In genomic region chr5:62568800-62569432, GRCh38 we compare ENCODE assay signal across 15 cellular contexts. TPM values are rescaled to one million over a fixed set of nuclear protein-coding genes. Genes with fewer than 3 reads are reported as not detected.
DNase-seq lines count a peak whose midpoint lies in the region; ATAC-seq and TF ChIP-seq lines count a peak whose summit lies in the region.
"Had no signal": no experiment of that assay in that cellular context is flagged by ENCODE, and none has a peak within 500 bp of the region (broad histone marks: within the 10 kb centered on the region; RNA-seq: fewer than 3 reads in every experiment).

No MANE protein-coding gene starts in this region.

- no peaks in the 10 kb centered on the region for H3K27me3 Mint-ChIP-seq in stimulated activated naive CD8-positive, alpha-beta T cell treated with anti-CD3 and anti-CD28 coated beads, Interleukin-15, Interleukin-2, amounts not matched to agents 100 ng/mL and 50 ng/mL, for 24 hours
- no peaks in the 10 kb centered on the region for H3K27me3 Mint-ChIP-seq in stimulated activated naive CD8-positive, alpha-beta T cell treated with anti-CD3 and anti-CD28 coated beads, Interleukin-15, amount 100 ng/mL, for 72 hours
- no peaks in the 10 kb centered on the region for H3K27me3 Mint-ChIP-seq in activated T-helper 17 cell treated with anti-CD3 and anti-CD28 coated beads, Interleukin-2, amount 50 U/mL, for 72 hours
- H3K27me3 Mint-ChIP-seq: CD4-positive, CD25-positive, alpha-beta regulatory T cell had no signal

- no peak for ATAC-seq in stimulated activated naive CD8-positive, alpha-beta T cell treated with anti-CD3 and anti-CD28 coated beads, Interleukin-15, amount 100 ng/mL, for 72 hours
- ATAC-seq in activated T-helper 17 cell treated with anti-CD3 and anti-CD28 coated beads, Interleukin-2, amount 50 U/mL, for 72 hours (replicated peaks) = no peak
- no peak for ATAC-seq in stimulated activated effector memory CD8-positive, alpha-beta T cell treated with anti-CD3 and anti-CD28 coated beads, Interleukin-12 subunit alpha, Interleukin-12 subunit beta, amount 100 ng/mL, for 72 hours
- no peak for ATAC-seq in mucosa of descending colon
- no peak for ATAC-seq in body of pancreas

- H3K4me1 Mint-ChIP-seq in stimulated activated naive CD8-positive, alpha-beta T cell treated with anti-CD3 and anti-CD28 coated beads, Interleukin-15, Interleukin-2, amounts not matched to agents 100 ng/mL and 50 ng/mL, for 24 hours (ENCODE audit: low read depth) = peaks cover 15% of the 10 kb centered on the region
- H3K4me1 Mint-ChIP-seq in stimulated activated naive CD8-positive, alpha-beta T cell treated with anti-CD3 and anti-CD28 coated beads, Interleukin-15, amount 100 ng/mL, for 72 hours = peaks cover 16% of the 10 kb centered on the region
- H3K4me1 Mint-ChIP-seq in activated T-helper 17 cell treated with anti-CD3 and anti-CD28 coated beads, Interleukin-2, amount 50 U/mL, for 72 hours = peaks cover 5% of the 10 kb centered on the region
- H3K4me1 Mint-ChIP-seq in stimulated activated effector memory CD8-positive, alpha-beta T cell treated with anti-CD3 and anti-CD28 coated beads, Interleukin-12 subunit alpha, Interleukin-12 subunit beta, amount 100 ng/mL, for 72 hours = peaks cover 8% of the 10 kb centered on the region

- H3K9me3 Mint-ChIP-seq in stimulated activated naive CD8-positive, alpha-beta T cell treated with anti-CD3 and anti-CD28 coated beads, Interleukin-15, Interleukin-2, amounts not matched to agents 100 ng/mL and 50 ng/mL, for 24 hours = peaks cover 18% of the 10 kb centered on the region
- H3K9me3 Mint-ChIP-seq in stimulated activated naive CD8-positive, alpha-beta T cell treated with anti-CD3 and anti-CD28 coated beads, Interleukin-15, amount 100 ng/mL, for 72 hours = peaks cover 14 to 26% of the 10 kb centered on the region in 2 donors
- peaks cover 9% of the 10 kb centered on the region for H3K9me3 Mint-ChIP-seq in activated T-helper 17 cell treated with anti-CD3 and anti-CD28 coated beads, Interleukin-2, amount 50 U/mL, for 72 hours
- peaks cover 13% of the 10 kb centered on the region for H3K9me3 Mint-ChIP-seq in stimulated activated effector memory CD8-positive, alpha-beta T cell treated with anti-CD3 and anti-CD28 coated beads, Interleukin-12 subunit alpha, Interleukin-12 subunit beta, amount 100 ng/mL, for 72 hours

- no peak for DNase-seq in stimulated activated naive CD8-positive, alpha-beta T cell treated with anti-CD3 and anti-CD28 coated beads, Interleukin-15, amount 100 ng/mL, for 72 hours
- peak; percentile 50 for DNase-seq in iPS-NIHi7 (ENCODE audit: extremely low spot score)
- DNase-seq in stimulated activated effector memory CD8-positive, alpha-beta T cell treated with anti-CD3 and anti-CD28 coated beads, Interleukin-12 subunit alpha, Interleukin-12 subunit beta, amount 100 ng/mL, for 72 hours (ENCODE audit: low spot score in 2 of 2) = no peak
- no peak for DNase-seq in mucosa of descending colon
- no peak for DNase-seq in caudate nucleus (lab: John Stamatoyannopoulos, UW)
- no peak for DNase-seq in body of pancreas
- DNase-seq: ACHN; Calu3; CD4-positive, CD25-positive, alpha-beta regulatory T cell; Karpas-422; MM.1S; NCI-H187 treated with DMSO at 0.1 percent for 48 hours; SIG-M5 had no signal

- H3K27ac ChIP-seq in caudate nucleus (ENCODE audit: low read depth, low read length) = no peak overlapping the region
- H3K27ac ChIP-seq in body of pancreas = no peak overlapping the region

- peaks cover 63% of the 10 kb centered on the region for H3K36me3 Mint-ChIP-seq in stimulated activated naive CD8-positive, alpha-beta T cell treated with anti-CD3 and anti-CD28 coated beads, Interleukin-15, Interleukin-2, amounts not matched to agents 100 ng/mL and 50 ng/mL, for 24 hours (ENCODE audit: low read depth)
- H3K36me3 Mint-ChIP-seq in activated T-helper 17 cell treated with anti-CD3 and anti-CD28 coated beads, Interleukin-2, amount 50 U/mL, for 72 hours (ENCODE audit: low read depth) = peaks cover 59% of the 10 kb centered on the region
- peaks cover 38% of the 10 kb centered on the region for H3K36me3 Mint-ChIP-seq in stimulated activated effector memory CD8-positive, alpha-beta T cell treated with anti-CD3 and anti-CD28 coated beads, Interleukin-12 subunit alpha, Interleukin-12 subunit beta, amount 100 ng/mL, for 72 hours

- H3K4me1 ChIP-seq in mucosa of descending colon (ENCODE audit: low read depth) (no peaks in the 10 kb centered on the region), body of pancreas (no peaks in the 10 kb centered on the region)

- TF ChIP-seq POLR2A in body of pancreas (IDR thresholded peaks at IDR 0.05) = no peak

- peak overlapping the region; percentile 74 for H3K27ac Mint-ChIP-seq in stimulated activated naive CD8-positive, alpha-beta T cell treated with anti-CD3 and anti-CD28 coated beads, Interleukin-15, Interleukin-2, amounts not matched to agents 100 ng/mL and 50 ng/mL, for 24 hours
- H3K27ac Mint-ChIP-seq in stimulated activated naive CD8-positive, alpha-beta T cell treated with anti-CD3 and anti-CD28 coated beads, Interleukin-15, amount 100 ng/mL, for 72 hours = no peak overlapping the region
- peak overlapping the region; percentile 41 for H3K27ac Mint-ChIP-seq in activated T-helper 17 cell treated with anti-CD3 and anti-CD28 coated beads, Interleukin-2, amount 50 U/mL, for 72 hours
- peak overlapping the region; percentile 33 for H3K27ac Mint-ChIP-seq in stimulated activated effector memory CD8-positive, alpha-beta T cell treated with anti-CD3 and anti-CD28 coated beads, Interleukin-12 subunit alpha, Interleukin-12 subunit beta, amount 100 ng/mL, for 72 hours

- H3K4me3 Mint-ChIP-seq in stimulated activated naive CD8-positive, alpha-beta T cell treated with anti-CD3 and anti-CD28 coated beads, Interleukin-15, Interleukin-2, amounts not matched to agents 100 ng/mL and 50 ng/mL, for 24 hours = no peak overlapping the region
- H3K4me3 Mint-ChIP-seq in stimulated activated naive CD8-positive, alpha-beta T cell treated with anti-CD3 and anti-CD28 coated beads, Interleukin-15, amount 100 ng/mL, for 72 hours = peak overlapping the region in 1 of 2 donors; percentile 9
- H3K4me3 Mint-ChIP-seq in activated T-helper 17 cell treated with anti-CD3 and anti-CD28 coated beads, Interleukin-2, amount 50 U/mL, for 72 hours = no peak overlapping the region
- H3K4me3 Mint-ChIP-seq in stimulated activated effector memory CD8-positive, alpha-beta T cell treated with anti-CD3 and anti-CD28 coated beads, Interleukin-12 subunit alpha, Interleukin-12 subunit beta, amount 100 ng/mL, for 72 hours = no peak overlapping the region
- H3K4me3 Mint-ChIP-seq: CD4-positive, CD25-positive, alpha-beta regulatory T cell had no signal

- intact Hi-C loops in mucosa of descending colon (cut with DNase I, micrococcal nuclease) = no loop called here
- intact Hi-C loops in body of pancreas (cut with DNase I) = no loop called here

- no peaks in the 10 kb centered on the region for H3K27me3 ChIP-seq in body of pancreas

- TF ChIP-seq CTCF in mucosa of descending colon (IDR thresholded peaks at IDR 0.05) (no peak), body of pancreas (IDR thresholded peaks at IDR 0.05) (no peak)

- H3K4me3 ChIP-seq in mucosa of descending colon (no peak overlapping the region), body of pancreas (no peak overlapping the region)

- H3K36me3 ChIP-seq in mucosa of descending colon (ENCODE audit: low read depth) (no peaks in the 10 kb centered on the region), body of pancreas (replicated peaks in 1 of 2; ENCODE audit: insufficient read depth in 1 of 2, low read depth in 2 of 2) (no peaks in the 10 kb centered on the region)

- H3K9me3 ChIP-seq in mucosa of descending colon (peaks cover 8% of the 10 kb centered on the region), body of pancreas (peaks cover 0 to 5% (median 0%) of the 10 kb centered on the region in 3 donors)

- WGBS in body of pancreas, 2 donors = 97 to 100% methylated on average over 2 of the region's 2 CpGs

RNA-seq across cellular contexts. Expression of gene LRRC70, which starts 9.7 kb away (rescaled TPM):
- 1 to 10 TPM; 1.1 to 2.5 TPM for total RNA-seq in activated T-helper 17 cell treated with anti-CD3 and anti-CD28 coated beads, Interleukin-2, amount 50 U/mL, for 72 hours
- total RNA-seq in mucosa of descending colon (1 to 10 TPM in 2 of 3 donors, under 1 TPM in 1; 0.75 to 2.8 (median 1.4) TPM), body of pancreas (1 to 10 TPM in 1 of 2 donors, under 1 TPM in 1; 0.99 to 4.7 TPM)

Comparison
In these comparisons a context has a peak if more than half of its experiments do, and no peak if none do; other contexts are left out.
1. H3K27ac Mint-ChIP-seq: peak in stimulated activated naive CD8-positive, alpha-beta T cell treated with anti-CD3 and anti-CD28 coated beads, Interleukin-15, Interleukin-2, amounts not matched to agents 100 ng/mL and 50 ng/mL, for 24 hours (single experiment), activated T-helper 17 cell treated with anti-CD3 and anti-CD28 coated beads, Interleukin-2, amount 50 U/mL, for 72 hours (single experiment) and stimulated activated effector memory CD8-positive, alpha-beta T cell treated with anti-CD3 and anti-CD28 coated beads, Interleukin-12 subunit alpha, Interleukin-12 subunit beta, amount 100 ng/mL, for 72 hours (single experiment); none in stimulated activated naive CD8-positive, alpha-beta T cell treated with anti-CD3 and anti-CD28 coated beads, Interleukin-15, amount 100 ng/mL, for 72 hours (0 of 2).